ENCODE assay signal across 27 cellular contexts in the genomic region with DNA sequence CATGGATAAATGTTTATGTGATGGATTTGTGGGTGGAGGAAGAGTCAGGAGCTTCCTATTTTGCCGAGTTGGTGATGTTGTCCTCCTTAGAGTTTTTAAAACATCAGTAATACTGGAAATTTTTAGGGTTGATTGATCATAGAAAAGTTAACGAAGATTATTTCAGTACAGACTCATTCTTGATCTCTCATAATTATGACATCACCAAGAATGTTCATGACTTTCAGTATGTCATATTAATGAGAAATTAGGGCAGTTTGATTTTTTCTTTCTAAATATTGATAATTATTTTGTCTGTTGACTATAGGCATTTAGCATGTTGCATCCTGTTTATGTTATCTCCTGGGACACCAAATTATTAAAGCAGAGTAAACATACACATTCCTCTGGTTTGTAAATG.
"Had no signal": no experiment of that assay in that cellular context is flagged by ENCODE, and none has a peak within 500 bp of the region (broad histone marks: within the 10 kb centered on the region; RNA-seq: fewer than 3 reads in every experiment).

No MANE protein-coding gene starts in this region.

- DNase-seq: stimulated activated CD4-positive, alpha-beta T cell treated with anti-CD3 and anti-CD28 coated beads, Interleukin-2, amount 100 ng/mL, for 48 hours; stimulated activated CD4-positive, alpha-beta T cell treated with anti-CD3 and anti-CD28 coated beads, Interleukin-4, amount 100 ng/mL, for 1 hour; stimulated activated CD4-positive, alpha-beta T cell treated with anti-CD3 and anti-CD28 coated beads, Interleukin-4, amount 100 ng/mL, for 24 hours; stimulated activated CD4-positive, alpha-beta T cell treated with anti-CD3 and anti-CD28 coated beads, Interleukin-4, amount 100 ng/mL, for 4 hours; stimulated activated CD8-positive, alpha-beta memory T cell treated with anti-CD3 and anti-CD28 coated beads, Interleukin-4, amount 100 ng/mL, for 48 hours; stimulated activated naive B cell treated with anti-CD40 and anti-IgM and Interleukin-4, amounts not matched to agents 10 μg/mL and 1 μg/mL and 100 μg/mL, for 72 hours; stimulated activated naive CD4-positive, alpha-beta T cell; stimulated activated naive CD4-positive, alpha-beta T cell treated with Interleukin-2 at 50 U/mL for 16 hours; stimulated activated naive CD8-positive, alpha-beta T cell treated with anti-CD3 and anti-CD28 coated beads, Interleukin-15, amount 100 ng/mL, for 72 hours; stimulated activated naive CD8-positive, alpha-beta T cell treated with anti-CD3 and anti-CD28 coated beads, Interleukin-15, Interleukin-2, amounts not matched to agents 100 U/mL and 50 U/mL, for 24 hours; stomach; substantia nigra; testis; thyroid gland; tibial artery; transverse colon; trophoblast cell; upper lobe of left lung; upper lobe of right lung; uterus had no signal

- H3K4me1 ChIP-seq: stomach, suprapubic skin, testis, thyroid gland, tibial artery, tibial nerve, transverse colon, upper lobe of left lung, upper lobe of right lung, uterus, vagina had no signal

- H3K4me3 ChIP-seq: stomach, suprapubic skin, testis, thoracic aorta, thyroid gland, tibial artery, tibial nerve, transverse colon, upper lobe of left lung, upper lobe of right lung, uterus, vagina had no signal

- ATAC-seq: stimulated activated effector memory CD8-positive, alpha-beta T cell treated with anti-CD3 and anti-CD28 coated beads, Interleukin-12 subunit alpha, Interleukin-12 subunit beta, amount 100 ng/mL, for 72 hours; stimulated activated memory B cell treated with anti-CD40 and anti-IgM and Interleukin-4, amounts not matched to agents 10 μg/mL and 1 μg/mL and 100 μg/mL, for 72 hours; stimulated activated naive B cell treated with anti-CD40 and anti-IgM and Interleukin-4, amounts not matched to agents 10 μg/mL and 1 μg/mL and 100 μg/mL, for 72 hours; stimulated activated naive CD8-positive, alpha-beta T cell treated with anti-CD3 and anti-CD28 coated beads, Interleukin-15, amount 100 ng/mL, for 72 hours; stimulated activated naive CD8-positive, alpha-beta T cell treated with anti-CD3 and anti-CD28 coated beads, Interleukin-15, Interleukin-2, amounts not matched to agents 100 U/mL and 50 U/mL, for 24 hours; upper lobe of right lung had no signal

- H3K27ac ChIP-seq: stomach, suprapubic skin, testis, thoracic aorta, thyroid gland, tibial artery, tibial nerve, transverse colon, upper lobe of left lung, upper lobe of right lung, uterus, vagina had no signal

- FAIRE-seq: urothelium cell line had no signal

- H3K9me3 ChIP-seq: testis, thoracic aorta, thyroid gland, upper lobe of right lung, vagina had no signal

- H3K36me3 ChIP-seq: stomach, suprapubic skin, thoracic aorta, thyroid gland, tibial artery, tibial nerve, transverse colon, upper lobe of left lung, upper lobe of right lung, uterus, vagina had no signal

- H3K27me3 ChIP-seq: stomach, suprapubic skin, testis, thyroid gland, tibial artery, tibial nerve, transverse colon, upper lobe of left lung, upper lobe of right lung, uterus, vagina had no signal
